12 cellular contexts compared by ENCODE assay signal in the genomic region with DNA sequence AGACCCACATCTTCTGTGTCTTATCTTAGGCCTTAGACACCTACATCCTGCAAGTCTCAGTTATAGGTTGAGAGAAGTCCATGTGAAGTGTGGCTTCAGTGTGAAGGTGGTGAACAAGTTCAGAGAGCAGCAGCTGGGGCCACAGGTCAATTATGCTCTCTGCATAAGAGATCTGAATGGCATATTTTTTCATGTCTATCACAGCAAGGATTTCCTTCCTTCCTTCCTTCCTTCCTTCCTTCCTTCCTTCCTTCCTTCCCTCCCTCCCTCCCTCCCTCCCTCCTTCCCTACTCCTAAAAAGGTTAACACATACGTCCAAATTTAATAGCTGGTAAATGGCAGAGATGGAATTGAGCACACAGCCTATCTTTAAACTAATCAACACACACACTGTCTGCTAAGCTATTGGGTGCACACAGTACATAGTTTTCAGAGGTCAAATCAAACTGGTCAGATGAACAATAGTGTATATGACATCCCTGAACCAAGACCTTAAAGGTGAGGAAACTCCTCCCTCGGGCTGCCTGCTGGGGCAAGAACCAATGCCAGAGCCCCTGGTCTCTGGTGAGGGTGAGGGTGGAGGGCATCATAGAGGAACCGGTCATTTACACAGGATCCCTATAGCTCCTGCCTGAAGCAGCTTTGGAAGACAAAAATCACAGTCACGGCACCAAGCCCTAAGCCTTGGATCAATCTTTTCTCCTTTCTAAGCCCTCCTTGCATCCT.
A peak's percentile ranks its signal among the peaks of the same experiment; 100 is the strongest.
DNase-seq lines count a peak whose midpoint lies in the region; ATAC-seq and TF ChIP-seq lines count a peak whose summit lies in the region.
"Had no signal": no experiment of that assay in that cellular context is flagged by ENCODE, and none has a peak within 500 bp of the region (broad histone marks: within the 10 kb centered on the region; RNA-seq: fewer than 3 reads in every experiment).

No MANE protein-coding gene starts in this region.

- ATAC-seq in GM18511 (IDR thresholded peaks at IDR 0.05; ENCODE audit: unreplicated experiment) (peak; percentile 30), GM19351 (IDR thresholded peaks at IDR 0.05; ENCODE audit: unreplicated experiment) (peak; percentile 24), HG02759 (IDR thresholded peaks at IDR 0.05; ENCODE audit: unreplicated experiment) (peak; percentile 28), T-cell (replicated peaks in 1 of 4) (peak in 3 of 4 experiments; percentile 16 to 35 (median 33))

- DNase-seq in T-cell = no peak
- no peak for DNase-seq in NCI-H2227 treated with DMSO at 0.1 percent for 48 hours (lab: John Stamatoyannopoulos, UW)
- no peak for DNase-seq in erythroblast (lab: John Stamatoyannopoulos, UW)
- DNase-seq in COLO668 (lab: John Stamatoyannopoulos, UW; ENCODE audit: unreplicated experiment) = no peak
- DNase-seq in KBM-7 = no peak
- DNase-seq: NCI-H2107 had no signal

- POLR2A ChIA-PET in T-cell (lab: Charles Lee) = interaction anchor here (0.6 to 0.7 kb wide), 2 partner anchors 70 to 86 kb away, joined by 4 read pairs; no protein-coding TSS in a partner anchor

- H3K36me3 Mint-ChIP-seq in T-cell = no peaks in the 10 kb centered on the region

- in situ Hi-C loops in KBM-7 (cut with MboI; ENCODE audit: low pct_unique_long_range_greater_than_20kb, low sequenced_read_pairs) = no loop called here

- H3K4me1 Mint-ChIP-seq in T-cell = no peaks in the 10 kb centered on the region
- H3K4me1 Mint-ChIP-seq: B cell had no signal

- no peaks in the 10 kb centered on the region for H3K9me3 Mint-ChIP-seq in T-cell
- H3K9me3 Mint-ChIP-seq: nephron; T-helper 2 cell treated with Interferon-gamma antibody and Interleukin-4, amounts not matched to agents 5 μg/mL and 100 μg/mL, for 36 hours had no signal

- TF ChIP-seq POLR2A in erythroblast (IDR thresholded peaks at IDR 0.05; ENCODE audit: low read length) = no peak

- H3K27ac Mint-ChIP-seq in T-cell = no peak overlapping the region
- H3K27ac Mint-ChIP-seq: B cell; nephron; T-helper 2 cell treated with Interferon-gamma antibody and Interleukin-4, amounts not matched to agents 5 μg/mL and 100 μg/mL, for 36 hours had no signal

- no peak overlapping the region for H3K4me3 Mint-ChIP-seq in T-cell
- H3K4me3 Mint-ChIP-seq: B cell; nephron; T-helper 2 cell treated with Interferon-gamma antibody and Interleukin-4, amounts not matched to agents 5 μg/mL and 100 μg/mL, for 36 hours had no signal

- peaks cover 4 to 5% of the 10 kb centered on the region in 2 donors for H3K27me3 Mint-ChIP-seq in T-cell

- CTCF ChIA-PET in T-cell (lab: Charles Lee) = interaction anchor here (0.5 to 3.2 kb wide), 28 partner anchors 9 to 1966 kb away, joined by 3 to 29 read pairs (median 4); no protein-coding TSS in a partner anchor
